In genomic region chr1:59484090-59484489, GRCh38 we compare ENCODE assay signal across 12 cellular contexts.
DNase-seq lines count a peak whose midpoint lies in the region; ATAC-seq, FAIRE-seq and TF ChIP-seq lines count a peak whose summit lies in the region.
"Had no signal": no experiment of that assay in that cellular context is flagged by ENCODE, and none has a peak within 500 bp of the region (broad histone marks: within the 10 kb centered on the region; RNA-seq: fewer than 3 reads in every experiment).

No MANE protein-coding gene starts in this region.

- H3K27me3 Mint-ChIP-seq in activated T-cell treated with anti-CD3 and anti-CD28 coated beads, Interleukin-2, amount 50 U/mL, for 24 hours = no peaks in the 10 kb centered on the region
- no peaks in the 10 kb centered on the region for H3K27me3 Mint-ChIP-seq in activated T-cell treated with anti-CD3 and anti-CD28 coated beads, Interleukin-2, amount 50 U/mL, for 4 hours (ENCODE audit: low read depth)

- RAD21 ChIA-PET in GM12878 (lab: Charles Lee; ENCODE audit: unreplicated experiment) = no interaction called here

- no peak for TF ChIP-seq RAD21 in GM12878 (IDR thresholded peaks at IDR 0.05; ENCODE audit: insufficient read depth, low read depth, low read length)

- H3K9ac ChIP-seq in GM12878 (ENCODE audit: control insufficient read depth, insufficient read depth, low read length) = no peak overlapping the region

- H3K4me3 Mint-ChIP-seq in activated T-cell treated with anti-CD3 and anti-CD28 coated beads, Interleukin-2, amount 50 U/mL, for 24 hours = no peak overlapping the region
- no peak overlapping the region for H3K4me3 Mint-ChIP-seq in activated T-cell treated with anti-CD3 and anti-CD28 coated beads, Interleukin-2, amount 50 U/mL, for 4 hours

- no peak for TF ChIP-seq POLR2A in GM12878 (IDR thresholded peaks at IDR 0.05; ENCODE audit: low read depth, low read length)

- BruUV-seq in GM12878 (replicated peaks; lab: Mats Ljungman, UMichigan) = no TSS peak

- TF ChIP-seq EP300 in GM12878 (IDR thresholded peaks at IDR 0.05; ENCODE audit: borderline replicate concordance in 1 of 2, control insufficient read depth in 1 of 2, low read depth in 2 of 2, low read length in 2 of 2) = no peak

- SMC1A ChIA-PET in GM12878 (lab: Charles Lee; ENCODE audit: uncharacterized antibody, unreplicated experiment) = interaction anchor here (0.6 to 1.0 kb wide), 2 partner anchors 33 to 39 kb away, joined by 3 read pairs; no protein-coding TSS in a partner anchor

- in situ Hi-C loops in GM12878 (cut with MboI) = no loop called here

- WGBS in GM12878 (ENCODE audit: insufficient coverage, insufficient replicate concordance, low lambda C conversion rate, missing lambda C conversion rate) = 0% methylated on average over 1 of the region's 1 CpG

- no peak overlapping the region for H3K4me2 ChIP-seq in GM12878 (ENCODE audit: control insufficient read depth, insufficient read depth)

- H3K27ac Mint-ChIP-seq in activated T-cell treated with anti-CD3 and anti-CD28 coated beads, Interleukin-2, amount 50 U/mL, for 24 hours = no peak overlapping the region

- intact Hi-C loops in GM12878 (cut with micrococcal nuclease; ENCODE audit: unreplicated experiment) = no loop called here

- H3K27me3 ChIP-seq in GM12878 (replicated peaks in 1 of 2; ENCODE audit: control insufficient read depth in 2 of 2, insufficient read depth in 2 of 2, low read length in 1 of 2) = no peaks in the 10 kb centered on the region
- H3K27me3 ChIP-seq: colonic mucosa, stomach had no signal

- POLR2A ChIA-PET in GM12878 (lab: Charles Lee) = no interaction called here

- ATAC-seq in GM12878 (no peak), GM18873 (IDR thresholded peaks at IDR 0.05; ENCODE audit: low FRiP score, unreplicated experiment) (no peak)
- no peak for ATAC-seq in activated T-cell treated with anti-CD3 and anti-CD28 coated beads, Interleukin-2, amount 50 U/mL, for 4 hours

- H3K27ac ChIP-seq in GM12878 (ENCODE audit: control insufficient read depth, insufficient read depth) = no peak overlapping the region
- H3K27ac ChIP-seq: colonic mucosa had no signal

- no peak for FAIRE-seq in GM12878 (lab: Jason Lieb, UNC)

- H3K4me1 ChIP-seq in GM12878 (ENCODE audit: control insufficient read depth, insufficient read depth, low read length) = peaks cover 10% of the 10 kb centered on the region
- H3K4me1 ChIP-seq: colonic mucosa had no signal

- H3K9me3 ChIP-seq in GM12878 (replicated peaks; ENCODE audit: control insufficient read depth, insufficient read depth, low read length) = no peaks in the 10 kb centered on the region
- H3K9me3 ChIP-seq: colonic mucosa, stomach had no signal

- H3K36me3 ChIP-seq in GM12878 (ENCODE audit: control insufficient read depth in 2 of 2, insufficient read depth in 2 of 2, low read length in 1 of 2) = no peaks in the 10 kb centered on the region; a peak in 1 of 4 replicates
- H3K36me3 ChIP-seq: colonic mucosa, stomach had no signal

- H3K4me3 ChIP-seq in GM12878 = no peak overlapping the region
- H3K4me3 ChIP-seq: colonic mucosa, skin epidermis, stomach had no signal

- no peak for TF ChIP-seq CTCF in GM12878 (IDR thresholded peaks at IDR 0.05 in 2 of 3, conservative IDR thresholded peaks at IDR 0.05 in 1 of 3; ENCODE audit: control insufficient read depth in 2 of 3, extremely low read depth in 1 of 3, insufficient read depth in 1 of 3, low read depth in 3 of 3, low read length in 3 of 3)

- H4K20me1 ChIP-seq in GM12878 (ENCODE audit: control insufficient read depth, insufficient read depth) = no peaks in the 10 kb centered on the region

- no peaks in the 10 kb centered on the region for H3K9me3 Mint-ChIP-seq in activated T-cell treated with anti-CD3 and anti-CD28 coated beads, Interleukin-2, amount 50 U/mL, for 24 hours
- H3K9me3 Mint-ChIP-seq in activated T-cell treated with anti-CD3 and anti-CD28 coated beads, Interleukin-2, amount 50 U/mL, for 4 hours = no peaks in the 10 kb centered on the region

- peaks cover 7% of the 10 kb centered on the region for H3K4me1 Mint-ChIP-seq in activated T-cell treated with anti-CD3 and anti-CD28 coated beads, Interleukin-2, amount 50 U/mL, for 24 hours (ENCODE audit: low read depth)
- no peaks in the 10 kb centered on the region for H3K4me1 Mint-ChIP-seq in activated T-cell treated with anti-CD3 and anti-CD28 coated beads, Interleukin-2, amount 50 U/mL, for 4 hours (ENCODE audit: low read depth)

- DNase-seq in AG08395 (ENCODE audit: low spot score) (peak; percentile 87), HS-5 (ENCODE audit: low read depth) (peak; percentile 76), GM12878 (ENCODE audit: low read depth, low spot score) (no peak), lung microvascular endothelial cell (ENCODE audit: low read depth in 2 of 2) (peak; percentile 80 to 90), SHP77 treated with DMSO at 0.1 percent for 48 hours (lab: John Stamatoyannopoulos, UW) (no peak)
- DNase-seq in activated T-cell treated with anti-CD3 and anti-CD28 coated beads, Interleukin-2, amount 50 U/mL, for 24 hours = no peak
- no peak for DNase-seq in activated T-cell treated with anti-CD3 and anti-CD28 coated beads, Interleukin-2, amount 50 U/mL, for 4 hours
- DNase-seq: colonic mucosa, islet precursor cell, stomach had no signal

- no peak overlapping the region for H2AFZ ChIP-seq in GM12878 (ENCODE audit: control insufficient read depth, low read depth, low read length)

- CTCF ChIA-PET in GM12878 (lab: Yijun Ruan, JAX) = no interaction called here

- H3K79me2 ChIP-seq in GM12878 (ENCODE audit: control insufficient read depth, insufficient read depth, low read length) = no peaks in the 10 kb centered on the region

- no peaks in the 10 kb centered on the region for H3K36me3 Mint-ChIP-seq in activated T-cell treated with anti-CD3 and anti-CD28 coated beads, Interleukin-2, amount 50 U/mL, for 24 hours (ENCODE audit: low read depth)
- no peaks in the 10 kb centered on the region for H3K36me3 Mint-ChIP-seq in activated T-cell treated with anti-CD3 and anti-CD28 coated beads, Interleukin-2, amount 50 U/mL, for 4 hours (ENCODE audit: insufficient read depth)

TF ChIP-seq in GM12878, 131 proteins besides CTCF, POLR2A, EP300 and RAD21:
- TF ChIP-seq JUNB (IDR thresholded peaks at IDR 0.05) (0 out of 2 replicates have a peak, but pooled peaks have one; percentile 20), POLR2AphosphoS2 (IDR thresholded peaks at IDR 0.05; ENCODE audit: low read depth, low read length) (no peak)

Comparison
In these comparisons a context has a peak if more than half of its experiments do, and no peak if none do; other contexts are left out.
1. DNase-seq: peak in AG08395 (single experiment), HS-5 (single experiment) and lung microvascular endothelial cell (2 of 2); none in GM12878 (single experiment), SHP77 treated with DMSO at 0.1 percent for 48 hours (single experiment), activated T-cell treated with anti-CD3 and anti-CD28 coated beads, Interleukin-2, amount 50 U/mL, for 24 hours (single experiment) and activated T-cell treated with anti-CD3 and anti-CD28 coated beads, Interleukin-2, amount 50 U/mL, for 4 hours (single experiment).